In the genomic region with DNA sequence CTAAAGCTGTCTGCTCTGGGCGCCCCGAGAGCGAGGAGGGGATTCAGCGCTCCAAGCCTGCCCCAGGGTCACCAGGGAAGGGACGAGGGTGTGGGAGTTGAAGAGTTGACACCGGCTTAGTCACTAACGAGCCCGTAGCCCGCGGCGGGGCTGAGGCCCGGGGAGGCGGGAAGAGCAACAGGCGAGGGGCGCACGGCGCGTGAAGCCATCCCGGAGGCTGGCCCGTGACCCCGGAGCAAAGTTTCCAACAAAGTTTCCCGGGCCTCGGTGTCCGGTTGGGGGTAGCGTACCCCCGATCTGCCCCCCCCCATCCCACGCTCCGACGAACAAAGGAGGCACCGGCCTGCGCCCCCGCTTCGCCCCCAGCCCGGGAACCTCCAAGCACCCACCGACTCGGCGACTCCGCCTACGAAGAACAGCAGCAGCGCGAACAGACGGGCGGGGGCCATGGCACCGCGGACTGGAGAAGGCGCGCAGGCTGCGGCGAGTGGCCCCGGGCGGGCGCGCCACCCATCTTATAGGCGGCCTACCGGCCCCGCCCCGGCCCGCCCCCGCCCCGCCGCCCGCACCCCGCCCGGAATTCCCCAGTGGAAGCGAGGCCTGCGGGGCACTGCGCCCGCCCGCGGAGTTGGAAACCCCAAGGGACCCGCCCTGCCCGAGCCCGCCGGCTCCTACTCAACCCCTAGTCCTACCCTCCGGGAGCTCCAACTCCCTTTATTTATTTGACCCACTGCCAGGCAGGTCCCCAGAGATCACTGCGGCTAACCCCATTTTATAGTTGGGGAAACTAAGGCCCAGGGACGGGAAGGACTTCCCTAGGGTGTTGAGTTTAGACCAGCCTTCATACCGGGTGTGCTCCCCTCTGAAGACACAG, we compare ENCODE assay signal across 8 cellular contexts. TPM values are rescaled to one million over a fixed set of nuclear protein-coding genes. Genes with fewer than 3 reads are reported as not detected.
DNase-seq lines count a peak whose midpoint lies in the region; ATAC-seq, FAIRE-seq and TF ChIP-seq lines count a peak whose summit lies in the region.

A gene with protein sequence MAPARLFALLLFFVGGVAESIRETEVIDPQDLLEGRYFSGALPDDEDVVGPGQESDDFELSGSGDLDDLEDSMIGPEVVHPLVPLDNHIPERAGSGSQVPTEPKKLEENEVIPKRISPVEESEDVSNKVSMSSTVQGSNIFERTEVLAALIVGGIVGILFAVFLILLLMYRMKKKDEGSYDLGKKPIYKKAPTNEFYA (minus strand): TSS at position 489 of the 874 bp plus-strand sequence. CDS start 40 bp downstream, at position 449.

- H3K4me2 ChIP-seq in endothelial cell of umbilical vein (ENCODE audit: insufficient read depth, low read length): peak within 1 kb of the TSS; percentile 89

- POLR2A ChIA-PET in endothelial cell of umbilical vein (lab: Charles Lee): interaction anchor here (1.0 to 3.5 kb wide), 6 partner anchors 9 to 25 kb away, joined by 3 to 52 read pairs (median 8); a partner anchor contains a TSS

- no peak for FAIRE-seq in endothelial cell of umbilical vein (lab: Jason Lieb, UNC)

- H3K4me1 ChIP-seq in endothelial cell of umbilical vein (ENCODE audit: control insufficient read depth, extremely low read depth, insufficient read depth, low read length) (peaks cover 49% of the 10 kb centered on the region), mucosa of descending colon (ENCODE audit: low read depth) (peaks cover 28% of the 10 kb centered on the region)

- no peaks in the 10 kb centered on the region for H3K9me1 ChIP-seq in endothelial cell of umbilical vein (replicated peaks; ENCODE audit: control insufficient read depth, extremely low read depth, insufficient read depth, low read length)

- H3K27ac ChIP-seq in endothelial cell of umbilical vein (ENCODE audit: insufficient read depth, low read depth, low read length): peak within 1 kb of the TSS; percentile 62

- no peaks in the 10 kb centered on the region for H3K36me3 ChIP-seq in endothelial cell of umbilical vein (ENCODE audit: control insufficient read depth in 2 of 2, extremely low read depth in 1 of 2, insufficient read depth in 2 of 2, low read length in 2 of 2)
- H3K36me3 ChIP-seq in mucosa of descending colon (ENCODE audit: low read depth): no peaks in the 10 kb centered on the region

- peak within 1 kb of the TSS; percentile 50 to 85 (median 69) for H3K4me3 ChIP-seq in endothelial cell of umbilical vein (replicated peaks in 1 of 3; ENCODE audit: insufficient read depth in 1 of 3, low read depth in 1 of 3, low read length in 3 of 3)
- H3K4me3 ChIP-seq in mucosa of descending colon: peak within 1 kb of the TSS; percentile 69

- CTCF ChIA-PET in endothelial cell of umbilical vein (lab: Charles Lee): interaction anchor here (1.0 to 4.7 kb wide), 11 partner anchors 11 to 423 kb away, joined by 3 to 28 read pairs (median 6); a partner anchor contains a TSS

- intact Hi-C loops in endothelial cell of umbilical vein (cut with micrococcal nuclease): loop anchor here (1.0 to 10.0 kb wide), 3 partner anchors 10 to 567 kb away; a partner anchor contains a TSS
- intact Hi-C loops in mucosa of descending colon (cut with DNase I, micrococcal nuclease): no loop called here

- BruUV-seq in endothelial cell of umbilical vein (replicated peaks; lab: Mats Ljungman, UMichigan): TSS peak; percentile 52

- H4K20me1 ChIP-seq in endothelial cell of umbilical vein (replicated peaks; ENCODE audit: control insufficient read depth, extremely low read depth, insufficient read depth, low read length): no peaks in the 10 kb centered on the region

- ATAC-seq in GM18867 (IDR thresholded peaks at IDR 0.05; ENCODE audit: unreplicated experiment): peak; percentile 42
- peak; percentile 76 for ATAC-seq in mucosa of descending colon
- ATAC-seq in HG03025 (IDR thresholded peaks at IDR 0.05; ENCODE audit: low FRiP score, unreplicated experiment): no peak
- ATAC-seq in GM21825 (IDR thresholded peaks at IDR 0.05; ENCODE audit: unreplicated experiment): no peak

- peak; percentile 59 for DNase-seq in NCI-H526 treated with DMSO at 0.1 percent for 48 hours (lab: John Stamatoyannopoulos, UW)
- peak; percentile 40 for DNase-seq in activated T-cell treated with anti-CD3 and anti-CD28 coated beads for 24 hours (ENCODE audit: low read depth)
- peak; percentile 44 for DNase-seq in endothelial cell of umbilical vein (ENCODE audit: low read depth, low spot score)
- DNase-seq in mucosa of descending colon: peak; percentile 74 to 84 (median 81)
- peak; percentile 11 to 34 for DNase-seq in stimulated activated CD8-positive, alpha-beta memory T cell treated with anti-CD3 and anti-CD28 coated beads, Interleukin-7, amount 100 ng/mL, for 1 hour (ENCODE audit: low read depth in 2 of 2)

- dilution Hi-C loops in endothelial cell of umbilical vein (cut with MboI; ENCODE audit: extremely low pct_ligation_motif_present, low sequenced_read_pairs): no loop called here

- H3K9me3 ChIP-seq in endothelial cell of umbilical vein (replicated peaks; ENCODE audit: control insufficient read depth, insufficient read depth, low read length) (no peaks in the 10 kb centered on the region), mucosa of descending colon (no peaks in the 10 kb centered on the region)

- H3K9ac ChIP-seq in endothelial cell of umbilical vein (replicated peaks; ENCODE audit: extremely low read depth, insufficient read depth, low read length): peak within 1 kb of the TSS; percentile 69

- no peaks in the 10 kb centered on the region for H3K27me3 ChIP-seq in endothelial cell of umbilical vein (ENCODE audit: control insufficient read depth in 2 of 2, insufficient read depth in 2 of 2, low read length in 2 of 2)

- H2AFZ ChIP-seq in endothelial cell of umbilical vein (ENCODE audit: low read depth, low read length): peak within 1 kb of the TSS; percentile 51

- TF ChIP-seq POLR2A in endothelial cell of umbilical vein (IDR thresholded peaks at IDR 0.05; ENCODE audit: low read depth, low read length): peak; percentile 99

- peaks cover 41% of the 10 kb centered on the region for H3K79me2 ChIP-seq in endothelial cell of umbilical vein (ENCODE audit: control insufficient read depth, insufficient read depth, low read length)

- TF ChIP-seq CTCF in endothelial cell of umbilical vein (IDR thresholded peaks at IDR 0.05; ENCODE audit: extremely low read depth in 1 of 2, insufficient read depth in 1 of 2, low read depth in 1 of 2, low read length in 2 of 2): no peak
- no peak for TF ChIP-seq CTCF in mucosa of descending colon (IDR thresholded peaks at IDR 0.05)

TF ChIP-seq in endothelial cell of umbilical vein, 7 proteins besides CTCF, POLR2A, EP300 and RAD21:
- TF ChIP-seq POLR2AphosphoS5 (IDR thresholded peaks at IDR 0.05; ENCODE audit: insufficient read depth, low read depth, low read length) (peak; percentile 99), JUN (IDR thresholded peaks at IDR 0.05; ENCODE audit: borderline replicate concordance, insufficient read depth, insufficient read length, low read depth) (no peak)

RNA-seq across cellular contexts. Expression of the gene that starts here (rescaled TPM):
- total RNA-seq in endothelial cell of umbilical vein: 28.7 and 32.0 TPM in 2 replicates
- polyA plus RNA-seq in endothelial cell of umbilical vein: 23.1 and 26.3 TPM in 2 replicates
- 21.9 and 24.6 TPM in 2 replicates for polyA plus RNA-seq in endothelial cell of umbilical vein (2011; cell fraction: cytosol; rRNA removed)
- polyA plus RNA-seq in endothelial cell of umbilical vein (2011; cell fraction: nucleus; rRNA removed): 12.5 and 13.1 TPM in 2 replicates
- 39.6 and 39.9 TPM in 2 replicates for polyA plus RNA-seq in endothelial cell of umbilical vein (2012)
- polyA minus RNA-seq in endothelial cell of umbilical vein: 35.6 and 41.7 TPM in 2 replicates
- 39.9 TPM for polyA minus RNA-seq in endothelial cell of umbilical vein (2011; cell fraction: cytosol; rRNA and poly(A)+ RNA removed)
- polyA minus RNA-seq in endothelial cell of umbilical vein (2011; cell fraction: nucleus; rRNA and poly(A)+ RNA removed): 5.9 and 7.6 TPM in 2 replicates
- 100 to 1,000 TPM; 114 to 145 (median 122) TPM for total RNA-seq in mucosa of descending colon

Comparison
In these comparisons a context has a peak if more than half of its experiments do, and no peak if none do; other contexts are left out.
1. ATAC-seq: peak in GM18867 (single experiment) and mucosa of descending colon (single experiment); none in HG03025 (single experiment) and GM21825 (single experiment).
2. DNase-seq: peak in every context shown above with its lines; median percentile 81 in mucosa of descending colon; 59 in NCI-H526 treated with DMSO at 0.1 percent for 48 hours; 44 in endothelial cell of umbilical vein; 40 in activated T-cell treated with anti-CD3 and anti-CD28 coated beads for 24 hours; 22 in stimulated activated CD8-positive, alpha-beta memory T cell treated with anti-CD3 and anti-CD28 coated beads, Interleukin-7, amount 100 ng/mL, for 1 hour.